1 cellular context compared by ENCODE assay signal in genomic region chr9:97237951-97238851, GRCh38.
TF ChIP-seq lines count a peak whose summit lies in the region.

No MANE protein-coding gene starts in this region.

TF ChIP-seq in HEK293, 187 proteins besides CTCF, POLR2A, EP300 and RAD21 (continued from another document and continues in another):
- TF ChIP-seq ZNF398 (tag by site-specific recombination; IDR thresholded peaks at IDR 0.05), result peak; percentile 27; the same call in 1 of the 2 replicates
- peak; percentile 64; the same call in 1 of the 2 replicates for TF ChIP-seq PATZ1 (tag by site-specific recombination; IDR thresholded peaks at IDR 0.05)
- TF ChIP-seq ZNF561 (tag by site-specific recombination; IDR thresholded peaks at IDR 0.05; ENCODE audit: borderline replicate concordance), result peak; percentile 94
- TF ChIP-seq ZNF311 (tag by site-specific recombination; IDR thresholded peaks at IDR 0.05; ENCODE audit: borderline replicate concordance), result no peak
- TF ChIP-seq GLIS1 (tag by site-specific recombination; IDR thresholded peaks at IDR 0.05), result peak; percentile 64
- TF ChIP-seq ZNF776 (tag by site-specific recombination; IDR thresholded peaks at IDR 0.05; ENCODE audit: borderline replicate concordance), result no peak
- TF ChIP-seq ZFHX2 (tag by site-specific recombination; conservative IDR thresholded peaks at IDR 0.05), result 0 out of 2 replicates have a peak, but pooled peaks have one; percentile 11
- TF ChIP-seq ZNF521 (tag by site-specific recombination; IDR thresholded peaks at IDR 0.05), result no peak
- TF ChIP-seq ZNF843 (tag by site-specific recombination; IDR thresholded peaks at IDR 0.05), result peak; percentile 52; the same call in 1 of the 2 replicates
- TF ChIP-seq ZFP69B (tag by site-specific recombination; IDR thresholded peaks at IDR 0.05), result peak; percentile 28; the same call in 1 of the 2 replicates
- no peak for TF ChIP-seq ZNF37A (tag by site-specific recombination; IDR thresholded peaks at IDR 0.05)
- no peak for TF ChIP-seq ZNF157 (tag by site-specific recombination; IDR thresholded peaks at IDR 0.05)
- TF ChIP-seq ZNF621 (tag by site-specific recombination; IDR thresholded peaks at IDR 0.05), result no peak
- TF ChIP-seq HOXD13 (CRISPR knock-in tag; IDR thresholded peaks at IDR 0.05; ENCODE audit: borderline replicate concordance), result peak; percentile 11; the same call in 1 of the 2 replicates
- peak; percentile 89 for TF ChIP-seq ZBTB26 (tag by site-specific recombination; optimal IDR thresholded peaks at IDR 0.05)
- 0 out of 2 replicates have a peak, but pooled peaks have one; percentile 5 for TF ChIP-seq ZNF324 (tag by site-specific recombination; IDR thresholded peaks at IDR 0.05)
- TF ChIP-seq PRDM4 (tag by site-specific recombination; IDR thresholded peaks at IDR 0.05), result peak; percentile 23; the same call in 1 of the 2 replicates
- peak; percentile 53; the same call in 1 of the 2 replicates for TF ChIP-seq ZBTB48 (tag by site-specific recombination; IDR thresholded peaks at IDR 0.05)
- peak; percentile 67; the same call in 1 of the 2 replicates for TF ChIP-seq ZNF394 (tag by site-specific recombination; IDR thresholded peaks at IDR 0.05; ENCODE audit: borderline replicate concordance)
- TF ChIP-seq KLF7 (tag by site-specific recombination; IDR thresholded peaks at IDR 0.05; ENCODE audit: borderline replicate concordance), result peak; percentile 46; the same call in 1 of the 2 replicates
- no peak for TF ChIP-seq ZNF529 (tag by site-specific recombination; IDR thresholded peaks at IDR 0.05; ENCODE audit: insufficient replicate concordance)
- peak; percentile 95 for TF ChIP-seq ZNF76 (tag by site-specific recombination; IDR thresholded peaks at IDR 0.05; ENCODE audit: borderline replicate concordance, low read depth)
- no peak for TF ChIP-seq ZNF785 (tag by site-specific recombination; IDR thresholded peaks at IDR 0.05)
- peak; percentile 67 for TF ChIP-seq ZNF692 (tag by site-specific recombination; IDR thresholded peaks at IDR 0.05)
- TF ChIP-seq KLF1 (tag by site-specific recombination; IDR thresholded peaks at IDR 0.05), result peak; percentile 34; the same call in 1 of the 2 replicates
- TF ChIP-seq RBAK (tag by site-specific recombination; IDR thresholded peaks at IDR 0.05), result no peak
- peak; percentile 79; the same call in 1 of the 2 replicates for TF ChIP-seq ZBTB20 (tag by site-specific recombination; IDR thresholded peaks at IDR 0.05)
- 0 out of 2 replicates have a peak, but pooled peaks have one; percentile 20 for TF ChIP-seq MEIS1 (CRISPR knock-in tag; IDR thresholded peaks at IDR 0.05; ENCODE audit: borderline replicate concordance)
- peak; percentile 73 for TF ChIP-seq ZXDB (tag by site-specific recombination; IDR thresholded peaks at IDR 0.05)
- peak; percentile 82 for TF ChIP-seq ZNF335 (tag by site-specific recombination; conservative IDR thresholded peaks at IDR 0.05)
- TF ChIP-seq SP2 (tag by site-specific recombination; IDR thresholded peaks at IDR 0.05), result peak; percentile 79
- 0 out of 2 replicates have a peak, but pooled peaks have one; percentile 17 for TF ChIP-seq ZNF366 (tag by site-specific recombination; conservative IDR thresholded peaks at IDR 0.05)
- no peak for TF ChIP-seq SCRT1 (tag by site-specific recombination; IDR thresholded peaks at IDR 0.05; ENCODE audit: borderline replicate concordance)
- peak; percentile 31; the same call in 1 of the 2 replicates for TF ChIP-seq SP3 (tag by site-specific recombination; IDR thresholded peaks at IDR 0.05)
- peak; percentile 96 for TF ChIP-seq ZNF10 (tag by site-specific recombination; IDR thresholded peaks at IDR 0.05)
- no peak for TF ChIP-seq INSM2 (tag by site-specific recombination; IDR thresholded peaks at IDR 0.05)
- TF ChIP-seq PRDM10 (tag by site-specific recombination; IDR thresholded peaks at IDR 0.05), result peak; percentile 61
- TF ChIP-seq ZNF501 (tag by site-specific recombination; IDR thresholded peaks at IDR 0.05), result 0 out of 2 replicates have a peak, but pooled peaks have one; percentile 53
- peak; percentile 68; the same call in 1 of the 2 replicates for TF ChIP-seq ZEB2 (tag by site-specific recombination; IDR thresholded peaks at IDR 0.05)
- peak; percentile 54; the same call in 1 of the 2 replicates for TF ChIP-seq ZNF518A (tag by site-specific recombination; conservative IDR thresholded peaks at IDR 0.05; ENCODE audit: low read depth)
